ENCODE assay signal across 2 cellular contexts in the genomic region with DNA sequence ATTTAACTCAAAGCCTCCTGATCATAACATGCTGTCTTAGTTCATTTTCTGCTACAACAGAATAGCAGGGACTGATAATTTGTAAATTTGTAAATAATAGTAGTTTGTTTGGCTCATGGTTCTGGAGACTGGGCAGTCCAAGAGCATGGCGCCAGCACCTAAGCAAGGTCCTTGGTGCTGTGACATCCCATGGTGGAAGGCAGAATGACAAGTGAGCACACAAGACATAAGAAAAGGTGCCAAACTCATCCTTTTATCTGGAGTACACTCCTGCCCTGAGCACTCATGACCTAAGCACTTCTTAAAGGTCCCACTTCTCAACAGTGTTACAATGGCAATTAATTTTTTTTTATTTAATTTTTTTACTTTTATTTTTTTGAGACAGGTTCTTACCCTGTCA.
TF ChIP-seq lines count a peak whose summit lies in the region.

No MANE protein-coding gene starts in this region.

TF ChIP-seq in IMR-90, 13 proteins besides CTCF, POLR2A, EP300 and RAD21:
- TF ChIP-seq FOS (IDR thresholded peaks at IDR 0.05; ENCODE audit: low read depth, low read length) (no peak), RCOR1 (IDR thresholded peaks at IDR 0.05; ENCODE audit: insufficient replicate concordance, low read length) (no peak), BHLHE40 (IDR thresholded peaks at IDR 0.05; ENCODE audit: low read depth, low read length) (no peak), CHD1 (IDR thresholded peaks at IDR 0.05; ENCODE audit: low read depth, low read length) (no peak), NFE2L2 (IDR thresholded peaks at IDR 0.05; ENCODE audit: low read depth, low read length) (no peak), MAZ (IDR thresholded peaks at IDR 0.05; ENCODE audit: borderline replicate concordance, low read depth, low read length) (no peak), CEBPB (IDR thresholded peaks at IDR 0.05; ENCODE audit: low read depth, low read length) (no peak), MXI1 (IDR thresholded peaks at IDR 0.05; ENCODE audit: borderline replicate concordance, low read depth, low read length) (no peak), RFX5 (IDR thresholded peaks at IDR 0.05; ENCODE audit: low read depth, low read length) (no peak), MAFK (IDR thresholded peaks at IDR 0.05; ENCODE audit: low read depth, low read length) (no peak), SMC3 (IDR thresholded peaks at IDR 0.05; ENCODE audit: low read depth, low read length) (no peak)
- TF ChIP-seq, protein P1, sequence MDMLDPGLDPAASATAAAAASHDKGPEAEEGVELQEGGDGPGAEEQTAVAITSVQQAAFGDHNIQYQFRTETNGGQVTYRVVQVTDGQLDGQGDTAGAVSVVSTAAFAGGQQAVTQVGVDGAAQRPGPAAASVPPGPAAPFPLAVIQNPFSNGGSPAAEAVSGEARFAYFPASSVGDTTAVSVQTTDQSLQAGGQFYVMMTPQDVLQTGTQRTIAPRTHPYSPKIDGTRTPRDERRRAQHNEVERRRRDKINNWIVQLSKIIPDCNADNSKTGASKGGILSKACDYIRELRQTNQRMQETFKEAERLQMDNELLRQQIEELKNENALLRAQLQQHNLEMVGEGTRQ (IDR thresholded peaks at IDR 0.05; ENCODE audit: low read depth, low read length) = no peak
- TF ChIP-seq, protein P2, sequence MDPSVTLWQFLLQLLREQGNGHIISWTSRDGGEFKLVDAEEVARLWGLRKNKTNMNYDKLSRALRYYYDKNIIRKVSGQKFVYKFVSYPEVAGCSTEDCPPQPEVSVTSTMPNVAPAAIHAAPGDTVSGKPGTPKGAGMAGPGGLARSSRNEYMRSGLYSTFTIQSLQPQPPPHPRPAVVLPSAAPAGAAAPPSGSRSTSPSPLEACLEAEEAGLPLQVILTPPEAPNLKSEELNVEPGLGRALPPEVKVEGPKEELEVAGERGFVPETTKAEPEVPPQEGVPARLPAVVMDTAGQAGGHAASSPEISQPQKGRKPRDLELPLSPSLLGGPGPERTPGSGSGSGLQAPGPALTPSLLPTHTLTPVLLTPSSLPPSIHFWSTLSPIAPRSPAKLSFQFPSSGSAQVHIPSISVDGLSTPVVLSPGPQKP (IDR thresholded peaks at IDR 0.05; ENCODE audit: borderline replicate concordance, low read depth, low read length) = no peak

TF ChIP-seq in K562, 482 proteins besides CTCF, POLR2A, EP300 and RAD21:
- no peak for TF ChIP-seq NR0B1 (IDR thresholded peaks at IDR 0.05; ENCODE audit: partially characterized antibody)
- TF ChIP-seq CUX1 (CRISPR knock-in tag; IDR thresholded peaks at IDR 0.05) = no peak
- TF ChIP-seq TFAP4 (CRISPR knock-in tag; IDR thresholded peaks at IDR 0.05; ENCODE audit: borderline replicate concordance) = no peak
- no peak for TF ChIP-seq ZNF668 (CRISPR knock-in tag; IDR thresholded peaks at IDR 0.05)
- TF ChIP-seq ZNF740 (CRISPR knock-in tag; IDR thresholded peaks at IDR 0.05) = no peak
- TF ChIP-seq ZNF740 (tag; IDR thresholded peaks at IDR 0.05) = no peak
- no peak for TF ChIP-seq ZKSCAN8 (CRISPR knock-in tag; IDR thresholded peaks at IDR 0.05)
- no peak for TF ChIP-seq ZFP30 (CRISPR knock-in tag; IDR thresholded peaks at IDR 0.05; ENCODE audit: borderline replicate concordance)
- TF ChIP-seq CBX3 (IDR thresholded peaks at IDR 0.05; ENCODE audit: borderline replicate concordance in 1 of 2, low read length in 2 of 2) = no peak
- TF ChIP-seq STAG1 (CRISPR knock-in tag; IDR thresholded peaks at IDR 0.05; ENCODE audit: borderline replicate concordance) = no peak
- TF ChIP-seq ZNF324 (CRISPR knock-in tag; IDR thresholded peaks at IDR 0.05) = no peak
- no peak for TF ChIP-seq NRF1 (conservative IDR thresholded peaks at IDR 0.05 in 1 of 2, IDR thresholded peaks at IDR 0.05 in 1 of 2)
- TF ChIP-seq GABPA (tag; conservative IDR thresholded peaks at IDR 0.05; ENCODE audit: low read depth) = no peak
TF ChIP-seq in K562: peak in this region for 0.
